ENCODE assay signal across 8 cellular contexts in the genomic region with DNA sequence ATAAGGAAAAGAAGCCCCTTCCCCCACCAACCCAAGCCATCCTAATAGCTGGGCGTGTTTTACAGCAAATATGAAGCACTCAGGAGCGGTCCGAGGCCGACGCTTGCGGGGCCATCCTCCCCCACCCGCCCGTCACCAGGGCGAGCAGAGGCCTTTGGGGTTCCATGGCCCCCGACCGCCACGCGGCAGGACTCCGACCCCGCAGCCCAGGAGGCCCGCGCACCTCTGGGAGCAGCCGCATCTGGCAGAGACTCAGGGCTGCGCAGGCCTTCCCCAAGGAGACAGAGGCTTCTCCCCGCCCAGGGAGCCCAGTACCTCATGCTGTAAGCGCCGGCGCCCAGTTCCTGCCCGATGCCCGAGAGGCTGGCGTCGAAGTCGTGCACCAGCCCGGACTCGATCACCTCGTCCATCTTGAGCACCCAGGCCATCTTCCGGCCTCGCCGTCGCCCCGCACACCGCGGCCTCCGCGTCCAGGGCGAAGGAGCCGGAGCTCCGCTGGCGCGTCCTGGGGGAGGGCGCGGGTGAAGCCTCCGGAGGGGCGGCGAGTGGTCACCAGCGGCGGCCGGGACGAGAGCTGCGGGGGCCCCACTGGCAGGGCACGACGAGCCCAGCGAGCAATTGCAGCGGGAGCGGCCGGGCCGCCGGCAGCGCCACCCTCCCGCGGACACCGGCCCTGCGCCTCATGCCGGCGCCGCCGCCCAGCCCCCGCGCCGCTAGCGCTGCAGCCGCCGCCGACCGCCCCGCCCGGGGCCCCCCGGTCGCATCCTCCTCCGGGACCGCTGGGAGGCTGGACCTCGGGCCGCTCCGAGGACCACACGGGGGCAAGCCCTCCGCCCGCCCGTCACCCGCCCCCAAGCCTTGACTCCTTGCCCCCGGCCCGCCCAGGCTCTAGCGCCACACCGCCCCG. TPM values are rescaled to one million over a fixed set of nuclear protein-coding genes. Genes with fewer than 3 reads are reported as not detected.
DNase-seq lines count a peak whose midpoint lies in the region; ATAC-seq lines count a peak whose summit lies in the region.

No MANE protein-coding gene starts in this region.

- H3K4me1 Mint-ChIP-seq in activated CD4-positive, alpha-beta memory T cell treated with anti-CD3 and anti-CD28 coated beads for 36 hours (ENCODE audit: low read depth) = peaks cover 44% of the 10 kb centered on the region
- peaks cover 26% of the 10 kb centered on the region for H3K4me1 Mint-ChIP-seq in memory B cell

- POLR2A ChIA-PET in activated CD4-positive, alpha-beta memory T cell treated with anti-CD3 and anti-CD28 coated beads for 36 hours (lab: Charles Lee) = interaction anchor here (0.9 to 2.2 kb wide), 5 partner anchors 10 to 942 kb away, joined by 3 to 12 read pairs (median 4); a partner anchor contains a TSS

- DNase-seq in DMS53 (lab: John Stamatoyannopoulos, UW) (peak; percentile 66), DMS53 treated with DMSO at 0.1 percent for 48 hours (lab: John Stamatoyannopoulos, UW; ENCODE audit: unreplicated experiment) (no peak), LHCN-M2 (ENCODE audit: low read depth) (peak; percentile 43), memory B cell (ENCODE audit: low spot score in 2 of 2) (peak; percentile 23 to 68)
- peak; percentile 69 for DNase-seq in activated CD4-positive, alpha-beta memory T cell treated with anti-CD3 and anti-CD28 coated beads for 36 hours
- DNase-seq in effector CD8-positive, alpha-beta T cell (lab: John Stamatoyannopoulos, UW) = peak; percentile 23
- peak; percentile 19 to 22 for DNase-seq in stimulated activated CD8-positive, alpha-beta memory T cell treated with anti-CD3 and anti-CD28 coated beads, Interleukin-15, amount 100 ng/mL, for 48 hours (ENCODE audit: low read depth in 2 of 2)

- peak; percentile 19 for ATAC-seq in GM21737 (IDR thresholded peaks at IDR 0.05; ENCODE audit: unreplicated experiment)
- ATAC-seq in memory B cell (ENCODE audit: low read depth) = peak; percentile 18

- CTCF ChIA-PET in activated CD4-positive, alpha-beta memory T cell treated with anti-CD3 and anti-CD28 coated beads for 36 hours (lab: Charles Lee) = interaction anchor here (0.9 to 2.2 kb wide), 5 partner anchors 27 to 348 kb away, joined by 3 to 13 read pairs (median 3); no protein-coding TSS in a partner anchor

- intact Hi-C loops in activated CD4-positive, alpha-beta memory T cell treated with anti-CD3 and anti-CD28 coated beads for 36 hours (cut with micrococcal nuclease) = loop anchor here (1.0 to 5.0 kb wide), 6 partner anchors 22 to 487 kb away; a partner anchor contains a TSS

- peaks cover 2% of the 10 kb centered on the region for H3K36me3 Mint-ChIP-seq in activated CD4-positive, alpha-beta memory T cell treated with anti-CD3 and anti-CD28 coated beads for 36 hours
- no peaks in the 10 kb centered on the region for H3K36me3 Mint-ChIP-seq in memory B cell

- no peaks in the 10 kb centered on the region for H3K9me3 Mint-ChIP-seq in activated CD4-positive, alpha-beta memory T cell treated with anti-CD3 and anti-CD28 coated beads for 36 hours
- H3K9me3 Mint-ChIP-seq in memory B cell = no peaks in the 10 kb centered on the region

- H3K27ac Mint-ChIP-seq in activated CD4-positive, alpha-beta memory T cell treated with anti-CD3 and anti-CD28 coated beads for 36 hours = peak overlapping the region; percentile 100
- H3K27ac Mint-ChIP-seq in memory B cell = peak overlapping the region; percentile 100

- no peaks in the 10 kb centered on the region for H3K27me3 Mint-ChIP-seq in activated CD4-positive, alpha-beta memory T cell treated with anti-CD3 and anti-CD28 coated beads for 36 hours
- no peaks in the 10 kb centered on the region for H3K27me3 Mint-ChIP-seq in memory B cell

- peak overlapping the region; percentile 100 for H3K4me3 Mint-ChIP-seq in activated CD4-positive, alpha-beta memory T cell treated with anti-CD3 and anti-CD28 coated beads for 36 hours
- peak overlapping the region; percentile 100 for H3K4me3 Mint-ChIP-seq in memory B cell

RNA-seq across cellular contexts. Expression of a gene that starts 0.5 kb away (rescaled TPM):
- total RNA-seq in LHCN-M2 (2014; rRNA removed) = 35.9 and 37.8 TPM in 2 replicates
- polyA plus RNA-seq in LHCN-M2 (2012) = 27.1 TPM
- total RNA-seq in activated CD4-positive, alpha-beta memory T cell treated with anti-CD3 and anti-CD28 coated beads for 36 hours = 10 to 100 TPM; 52.6 to 53.2 TPM
